ENCODE assay signal across 21 cellular contexts in the genomic region with DNA sequence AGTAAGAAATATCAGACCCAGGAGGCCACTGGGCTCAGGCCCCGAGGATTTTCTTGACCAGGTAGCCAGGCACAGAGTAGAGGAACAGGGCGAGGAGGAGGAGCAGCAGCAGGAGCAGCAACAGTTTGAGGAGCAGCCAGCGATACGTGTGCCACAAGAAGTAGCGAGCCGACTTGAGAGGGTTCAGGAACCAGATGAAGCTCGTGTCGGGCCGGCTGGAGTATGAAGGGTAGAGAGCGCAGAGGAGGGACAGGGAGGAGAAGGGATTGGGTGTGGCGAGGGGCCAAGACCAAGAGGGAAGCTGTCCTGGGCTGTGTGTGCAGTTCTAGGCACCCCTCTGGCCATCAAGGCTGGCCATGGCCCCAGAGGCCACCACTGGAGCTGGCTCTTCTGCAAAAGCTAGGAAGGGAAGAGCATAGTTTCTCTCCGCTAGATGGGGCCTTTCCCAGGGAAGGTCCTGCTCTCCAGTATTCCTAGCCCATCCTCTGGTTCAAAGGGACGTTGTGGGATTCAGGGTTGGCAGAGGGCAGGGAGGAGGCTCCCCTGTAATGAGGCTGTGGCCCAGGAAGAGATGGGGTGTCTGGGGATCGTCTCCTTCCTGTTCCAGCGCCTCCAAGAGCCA. TPM values are rescaled to one million over a fixed set of nuclear protein-coding genes. Genes with fewer than 3 reads are reported as not detected.
DNase-seq lines count a peak whose midpoint lies in the region; ATAC-seq and TF ChIP-seq lines count a peak whose summit lies in the region.
"Had no signal": no experiment of that assay in that cellular context is flagged by ENCODE, and none has a peak within 500 bp of the region (broad histone marks: within the 10 kb centered on the region; RNA-seq: fewer than 3 reads in every experiment).

No MANE protein-coding gene starts in this region.

- intact Hi-C loops in lower lobe of right lung (cut with DNase I): no loop called here

- H3K4me1 ChIP-seq in BE2C (no peaks in the 10 kb centered on the region), lower lobe of right lung (no peaks in the 10 kb centered on the region)

- DNase-seq in BE2C (peak; percentile 3), H7 (peak; percentile 70), choroid plexus epithelial cell (ENCODE audit: low read depth) (no peak), lower lobe of right lung (peak; percentile 38), SW480 (ENCODE audit: low spot score) (no peak), GM19240 (ENCODE audit: insufficient read length, low spot score) (no peak)
- DNase-seq in stimulated activated naive CD4-positive, alpha-beta T cell treated with Interleukin-2 at 50 U/mL for 16 hours (lab: John Stamatoyannopoulos, UW): no peak
- DNase-seq: activated CD4-positive, alpha-beta T cell treated with anti-CD3 and anti-CD28 coated beads for 36 hours; hippocampal formation; NCI-H1048; NCI-H2029 treated with DMSO at 0.1 percent for 48 hours; NCI-H446; nephron progenitor cell; NK-92 treated with Interleukin-12 subunit alpha and Interleukin-12 subunit beta, amount 100 ng/mL, for 24 hours; T1000 had no signal

- H3K27ac ChIP-seq in lower lobe of right lung: no peak overlapping the region
- H3K27ac ChIP-seq: C4-2B had no signal

- TF ChIP-seq CTCF in BE2C (IDR thresholded peaks at IDR 0.05; ENCODE audit: low read depth, low read length): no peak
- TF ChIP-seq CTCF in choroid plexus epithelial cell (conservative IDR thresholded peaks at IDR 0.05; ENCODE audit: low read depth, low read length): peak; percentile 40
- no peak for TF ChIP-seq CTCF in lower lobe of right lung (IDR thresholded peaks at IDR 0.05)

- H3K36me3 ChIP-seq in BE2C: no peaks in the 10 kb centered on the region
- no peaks in the 10 kb centered on the region for H3K36me3 ChIP-seq in H7 (replicated peaks; ENCODE audit: control insufficient read depth, insufficient read depth, low read length)
- no peaks in the 10 kb centered on the region for H3K36me3 ChIP-seq in lower lobe of right lung

- H3K4me3 ChIP-seq in BE2C (ENCODE audit: low read depth, low read length) (no peak overlapping the region), H7 (ENCODE audit: insufficient read depth, low read depth, low read length) (no peak overlapping the region), choroid plexus epithelial cell (ENCODE audit: low read depth, low read length) (no peak overlapping the region), lower lobe of right lung (no peak overlapping the region)

- H3K9me3 ChIP-seq in BE2C (no peaks in the 10 kb centered on the region), lower lobe of right lung (no peaks in the 10 kb centered on the region)

- H3K27me3 ChIP-seq in BE2C (no peaks in the 10 kb centered on the region), H7 (ENCODE audit: control insufficient read depth, insufficient read depth, low read length) (no peaks in the 10 kb centered on the region), lower lobe of right lung (ENCODE audit: low read depth) (no peaks in the 10 kb centered on the region)

- ATAC-seq in lower lobe of right lung: no peak
- ATAC-seq in GM21576 (IDR thresholded peaks at IDR 0.05; ENCODE audit: unreplicated experiment): no peak
- ATAC-seq: activated CD4-positive, alpha-beta T cell treated with anti-CD3 and anti-CD28 coated beads for 36 hours; SK-N-SH treated with all-trans-retinoic acid at 6 μM for 48 hours had no signal

RNA-seq across cellular contexts. Expression of a gene that starts 17.8 kb away (rescaled TPM):
- polyA plus RNA-seq in BE2C (2012; ENCODE audit: insufficient read depth, insufficient read length, low read depth): 0.94 TPM
- total RNA-seq in H7 (2014; rRNA removed; shearing (Covaris generic)): 0.07 and 0.14 TPM in 2 replicates
- 0.35 TPM for total RNA-seq in lower lobe of right lung
- total RNA-seq: RPMI7951 had no signal

RNA-seq across cellular contexts. Expression of a gene that starts 58.4 kb away (rescaled TPM):
- 0.31 TPM for polyA plus RNA-seq in BE2C (2012; ENCODE audit: insufficient read depth, insufficient read length, low read depth)
- total RNA-seq in H7 (2014; rRNA removed; shearing (Covaris generic)): 0.07 TPM in 1 of 2 replicates, not detected in the other
- total RNA-seq in lower lobe of right lung: 6.8 TPM
- total RNA-seq: activated CD4-positive, alpha-beta T cell treated with anti-CD3 and anti-CD28 coated beads for 36 hours; activated T-helper 2 cell treated with anti-CD3 and anti-CD28 coated beads, Interferon-gamma antibody, Interleukin-2, Interleukin-4, amounts not matched to agents 10 μg/mL and 5 μg/mL and 100 μg/mL, durations not matched to agents 14 hours and 24 hours and 36 hours had no signal
- polyA plus RNA-seq: urinary bladder had no signal

Comparison
In these comparisons a context has a peak if more than half of its experiments do, and no peak if none do; other contexts are left out.
1. DNase-seq: peak in BE2C (single experiment), H7 (single experiment) and lower lobe of right lung (single experiment); none in choroid plexus epithelial cell (single experiment), stimulated activated naive CD4-positive, alpha-beta T cell treated with Interleukin-2 at 50 U/mL for 16 hours (single experiment), SW480 (single experiment) and GM19240 (single experiment).